ENCODE assay signal across 11 cellular contexts in the genomic region with DNA sequence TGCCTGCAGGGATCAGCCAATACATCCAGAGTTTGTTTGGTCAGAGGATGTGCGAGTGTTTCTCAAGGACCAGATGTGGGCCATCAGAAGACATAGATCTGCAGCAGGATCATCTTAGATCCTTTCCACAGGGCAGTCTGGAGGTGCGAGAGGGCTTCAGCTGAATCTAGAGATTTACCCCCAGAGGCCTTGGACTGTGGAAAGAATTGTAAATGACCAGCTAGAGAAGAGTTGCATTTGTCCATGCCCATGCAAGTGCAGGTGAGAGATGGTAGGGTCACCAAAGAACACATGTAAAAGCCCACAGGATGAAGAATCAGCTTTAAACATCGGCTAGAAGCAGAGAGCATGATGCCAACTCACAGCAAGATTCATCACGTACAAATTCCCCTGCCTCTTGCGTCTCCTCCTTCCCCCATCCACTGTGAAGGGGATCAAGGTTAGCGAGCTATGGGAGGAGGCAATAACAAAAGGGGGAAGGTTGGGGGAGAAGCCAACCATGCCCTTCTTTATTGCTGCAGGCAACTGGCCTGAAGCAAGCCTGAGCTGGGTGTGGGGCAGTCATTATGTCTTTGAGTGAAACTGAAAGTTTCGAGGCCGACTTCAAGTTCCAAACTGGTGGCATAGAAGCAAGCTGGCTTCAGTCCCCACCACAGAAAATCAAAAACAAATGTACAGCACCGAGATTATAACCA.
DNase-seq lines count a peak whose midpoint lies in the region; ATAC-seq and TF ChIP-seq lines count a peak whose summit lies in the region.
"Had no signal": no experiment of that assay in that cellular context is flagged by ENCODE, and none has a peak within 500 bp of the region (broad histone marks: within the 10 kb centered on the region; RNA-seq: fewer than 3 reads in every experiment).

No MANE protein-coding gene starts in this region.

- 77 to 86% (median 80%) methylated on average over 9 of the region's 9 CpGs for WGBS in psoas muscle, 3 donors

- DNase-seq in GM03348 (ENCODE audit: low spot score) = peak; percentile 26
- DNase-seq in activated CD4-positive, alpha-beta memory T cell treated with anti-CD3 and anti-CD28 coated beads for 36 hours = peak; percentile 53
- peak in 7 of 9 donors; percentile 35 to 48 (median 42) for DNase-seq in naive thymus-derived CD4-positive, alpha-beta T cell
- DNase-seq in psoas muscle = no peak
- no peak for DNase-seq in NAMALWA (ENCODE audit: low spot score)
- DNase-seq in NCI-H524 treated with DMSO at 0.1 percent for 48 hours (lab: John Stamatoyannopoulos, UW) = no peak
- DNase-seq: KBM-7, left cardiac atrium had no signal

- intact Hi-C loops in activated CD4-positive, alpha-beta memory T cell treated with anti-CD3 and anti-CD28 coated beads for 36 hours (cut with micrococcal nuclease) = loop anchor here (1.0 kb wide), 1 partner anchor 9 kb away; no protein-coding TSS in a partner anchor
- intact Hi-C loops in naive thymus-derived CD4-positive, alpha-beta T cell (cut with micrococcal nuclease) = loop anchor here in 1 of 2 donors (1.0 to 2.0 kb wide), 3 partner anchors 10 to 46 kb away; no protein-coding TSS in a partner anchor
- intact Hi-C loops in psoas muscle (cut with DNase I) = no loop called here

- H3K27me3 ChIP-seq in naive thymus-derived CD4-positive, alpha-beta T cell (ENCODE audit: control insufficient read depth in 2 of 2, insufficient read depth in 2 of 2, low read length in 2 of 2) = no peaks in the 10 kb centered on the region
- no peaks in the 10 kb centered on the region for H3K27me3 ChIP-seq in psoas muscle (ENCODE audit: insufficient read depth in 3 of 3, low read length in 2 of 3)

- H3K27ac Mint-ChIP-seq in activated CD4-positive, alpha-beta memory T cell treated with anti-CD3 and anti-CD28 coated beads for 36 hours = peak overlapping the region; percentile 80
- H3K27ac Mint-ChIP-seq in naive thymus-derived CD4-positive, alpha-beta T cell = peak overlapping the region; percentile 85 to 98 (median 95)
- H3K27ac Mint-ChIP-seq: type B pancreatic cell had no signal

- H3K4me1 Mint-ChIP-seq in activated CD4-positive, alpha-beta memory T cell treated with anti-CD3 and anti-CD28 coated beads for 36 hours (ENCODE audit: low read depth) = peaks cover 62% of the 10 kb centered on the region
- peaks cover 47 to 92% (median 86%) of the 10 kb centered on the region in 7 donors for H3K4me1 Mint-ChIP-seq in naive thymus-derived CD4-positive, alpha-beta T cell

- peaks cover 12% of the 10 kb centered on the region for H3K36me3 Mint-ChIP-seq in activated CD4-positive, alpha-beta memory T cell treated with anti-CD3 and anti-CD28 coated beads for 36 hours
- peaks cover 35 to 65% (median 57%) of the 10 kb centered on the region in 5 donors for H3K36me3 Mint-ChIP-seq in naive thymus-derived CD4-positive, alpha-beta T cell
- H3K36me3 Mint-ChIP-seq: type B pancreatic cell had no signal

- CTCF ChIA-PET in activated CD4-positive, alpha-beta memory T cell treated with anti-CD3 and anti-CD28 coated beads for 36 hours (lab: Charles Lee) = interaction anchor here (1.2 to 4.4 kb wide), 9 partner anchors 9 to 107 kb away, joined by 3 to 27 read pairs (median 4); no protein-coding TSS in a partner anchor
- CTCF ChIA-PET in naive thymus-derived CD4-positive, alpha-beta T cell (lab: Charles Lee) = interaction anchor here (0.9 to 4.6 kb wide), 12 partner anchors 9 to 107 kb away, joined by 3 to 34 read pairs (median 4); a partner anchor contains a TSS

- peak overlapping the region; percentile 67 for H3K4me3 Mint-ChIP-seq in activated CD4-positive, alpha-beta memory T cell treated with anti-CD3 and anti-CD28 coated beads for 36 hours
- peak overlapping the region; percentile 72 to 90 (median 82) for H3K4me3 Mint-ChIP-seq in naive thymus-derived CD4-positive, alpha-beta T cell
- H3K4me3 Mint-ChIP-seq: type B pancreatic cell had no signal

- TF ChIP-seq CTCF in psoas muscle (IDR thresholded peaks at IDR 0.05) = no peak

- H3K36me3 ChIP-seq in naive thymus-derived CD4-positive, alpha-beta T cell (ENCODE audit: control insufficient read depth in 2 of 3, insufficient read depth in 3 of 3, low read length in 3 of 3) = peaks cover 0 to 35% (median 11%) of the 10 kb centered on the region in 3 experiments
- H3K36me3 ChIP-seq in psoas muscle (ENCODE audit: insufficient read depth in 1 of 2, low read depth in 1 of 2) = no peaks in the 10 kb centered on the region

- H3K9me3 ChIP-seq in naive thymus-derived CD4-positive, alpha-beta T cell (ENCODE audit: control insufficient read depth in 2 of 3, low read length in 3 of 3) = no peaks in the 10 kb centered on the region
- no peaks in the 10 kb centered on the region for H3K9me3 ChIP-seq in psoas muscle

- H3K4me1 ChIP-seq in naive thymus-derived CD4-positive, alpha-beta T cell (ENCODE audit: control insufficient read depth in 2 of 2, insufficient read depth in 2 of 2, low read length in 2 of 2) = peaks cover 54 to 65% of the 10 kb centered on the region in 2 donors
- no peaks in the 10 kb centered on the region for H3K4me1 ChIP-seq in psoas muscle

- peak overlapping the region; percentile 48 for H3K4me3 ChIP-seq in naive thymus-derived CD4-positive, alpha-beta T cell (ENCODE audit: low read length)
- no peak overlapping the region for H3K4me3 ChIP-seq in psoas muscle

- no peaks in the 10 kb centered on the region for H3K9me3 Mint-ChIP-seq in activated CD4-positive, alpha-beta memory T cell treated with anti-CD3 and anti-CD28 coated beads for 36 hours
- peaks cover 0 to 16% (median 3%) of the 10 kb centered on the region in 11 donors for H3K9me3 Mint-ChIP-seq in naive thymus-derived CD4-positive, alpha-beta T cell

- H3K27me3 Mint-ChIP-seq in activated CD4-positive, alpha-beta memory T cell treated with anti-CD3 and anti-CD28 coated beads for 36 hours = no peaks in the 10 kb centered on the region
- no peaks in the 10 kb centered on the region for H3K27me3 Mint-ChIP-seq in naive thymus-derived CD4-positive, alpha-beta T cell

- POLR2A ChIA-PET in activated CD4-positive, alpha-beta memory T cell treated with anti-CD3 and anti-CD28 coated beads for 36 hours (lab: Charles Lee) = interaction anchor here (0.8 to 1.9 kb wide), 8 partner anchors 9 to 320 kb away, joined by 3 to 11 read pairs (median 4); no protein-coding TSS in a partner anchor
- POLR2A ChIA-PET in naive thymus-derived CD4-positive, alpha-beta T cell (lab: Charles Lee) = interaction anchor here (0.7 to 8.7 kb wide), 15 partner anchors 10 to 108 kb away, joined by 3 to 140 read pairs (median 4); a partner anchor contains a TSS

- ATAC-seq in GM19463 (IDR thresholded peaks at IDR 0.05; ENCODE audit: unreplicated experiment) = peak; percentile 83
- ATAC-seq in naive thymus-derived CD4-positive, alpha-beta T cell = peak; percentile 43
- no peak for ATAC-seq in psoas muscle
- no peak for ATAC-seq in HG03095 (IDR thresholded peaks at IDR 0.05; ENCODE audit: unreplicated experiment)
- ATAC-seq: left cardiac atrium had no signal

- H3K27ac ChIP-seq in naive thymus-derived CD4-positive, alpha-beta T cell (ENCODE audit: low read depth, low read length) = peak overlapping the region; percentile 73
- no peak overlapping the region for H3K27ac ChIP-seq in psoas muscle

Comparison
In these comparisons a context has a peak if more than half of its experiments do, and no peak if none do; other contexts are left out.
1. DNase-seq: peak in GM03348 (single experiment), activated CD4-positive, alpha-beta memory T cell treated with anti-CD3 and anti-CD28 coated beads for 36 hours (single experiment) and naive thymus-derived CD4-positive, alpha-beta T cell (7 of 9); none in psoas muscle (0 of 2), NAMALWA (single experiment) and NCI-H524 treated with DMSO at 0.1 percent for 48 hours (single experiment).
2. ATAC-seq: peak in GM19463 (single experiment) and naive thymus-derived CD4-positive, alpha-beta T cell (single experiment); none in psoas muscle (0 of 4) and HG03095 (single experiment).